In genomic region chr3:37660782-37661181, GRCh38 we compare ENCODE assay signal across 27 cellular contexts.
DNase-seq lines count a peak whose midpoint lies in the region; ATAC-seq, FAIRE-seq and TF ChIP-seq lines count a peak whose summit lies in the region.
"Had no signal": no experiment of that assay in that cellular context is flagged by ENCODE, and none has a peak within 500 bp of the region (broad histone marks: within the 10 kb centered on the region; RNA-seq: fewer than 3 reads in every experiment).

No MANE protein-coding gene starts in this region.

- H4K20me1 ChIP-seq in Loucy (ENCODE audit: insufficient read depth, low read length, poor library complexity, severe bottlenecking) (no peaks in the 10 kb centered on the region), K562 (replicated peaks; ENCODE audit: control insufficient read depth, insufficient read depth, low read length) (no peaks in the 10 kb centered on the region)

- intact Hi-C loops in K562 (cut with micrococcal nuclease), result no loop called here

- no peak overlapping the region for H3K27ac ChIP-seq in K562 (ENCODE audit: extremely low read depth, low read depth, low read length)
- H3K27ac ChIP-seq: coronary artery, lower lobe of right lung, pancreas, Peyer's patch, SJSA1 had no signal

- H3K9me3 ChIP-seq in Loucy (ENCODE audit: insufficient read depth, low read depth, low read length), result no peaks in the 10 kb centered on the region
- no peaks in the 10 kb centered on the region for H3K9me3 ChIP-seq in K562 (replicated peaks; ENCODE audit: control insufficient read depth, insufficient read depth, low read depth, low read length)
- H3K9me3 ChIP-seq: lower lobe of right lung, mucosa of descending colon, pancreas, Peyer's patch, SJSA1 had no signal

- H3K9me1 ChIP-seq in K562 (ENCODE audit: control insufficient read depth, insufficient read depth, low read length), result no peaks in the 10 kb centered on the region

- H2AFZ ChIP-seq in Loucy (ENCODE audit: low read length), result 0 out of 2 replicates have a peak overlapping the region, but pooled peaks have one; percentile 11
- H2AFZ ChIP-seq in K562 (ENCODE audit: low read depth, low read length), result no peak overlapping the region

- H3K9me2 ChIP-seq in Loucy (replicated peaks; ENCODE audit: low read depth, low read length), result no peaks in the 10 kb centered on the region

- H3K4me3 ChIP-seq in Loucy (ENCODE audit: low read length, poor library complexity, severe bottlenecking) (no peak overlapping the region), K562 (no peak overlapping the region)
- H3K4me3 ChIP-seq: coronary artery, lower lobe of right lung, mucosa of descending colon, pancreas, Peyer's patch, right atrium auricular region, SJSA1 had no signal

- peak; percentile 79 for ATAC-seq in K562
- ATAC-seq in HG03521 (IDR thresholded peaks at IDR 0.05; ENCODE audit: unreplicated experiment), result no peak
- ATAC-seq: activated T-cell treated with anti-CD3 and anti-CD28 coated beads, Interleukin-2, amount 50 U/mL, for 4 hours; effector memory CD8-positive, alpha-beta T cell; mucosa of descending colon; pancreas; stimulated activated naive CD8-positive, alpha-beta T cell treated with anti-CD3 and anti-CD28 coated beads, Interleukin-15, Interleukin-2, amounts not matched to agents 100 U/mL and 50 U/mL, for 24 hours had no signal

- H3K9ac ChIP-seq in Loucy (ENCODE audit: low read depth, low read length, poor library complexity, severe bottlenecking) (no peak overlapping the region), K562 (ENCODE audit: insufficient read depth in 1 of 2, low read depth in 2 of 2, low read length in 2 of 2) (no peak overlapping the region)

- no peak for TF ChIP-seq POLR2A in K562 (conservative IDR thresholded peaks at IDR 0.05)

- TF ChIP-seq CTCF in Loucy (conservative IDR thresholded peaks at IDR 0.05; ENCODE audit: low read length) (no peak), K562 (IDR thresholded peaks at IDR 0.05 in 2 of 3, conservative IDR thresholded peaks at IDR 0.05 in 1 of 3; ENCODE audit: insufficient read depth in 2 of 3, low read depth in 1 of 3, low read length in 3 of 3) (no peak)

- no peak for TF ChIP-seq EP300 in K562 (IDR thresholded peaks at IDR 0.05; ENCODE audit: low read length)

- H3K4me2 ChIP-seq in Loucy (ENCODE audit: low read depth, low read length, poor library complexity, severe bottlenecking), result no peak overlapping the region
- no peak overlapping the region for H3K4me2 ChIP-seq in K562 (ENCODE audit: insufficient read depth, low read length)

- H3K27me3 ChIP-seq in Loucy (ENCODE audit: insufficient read depth, low read length, poor library complexity, severe bottlenecking) (no peaks in the 10 kb centered on the region), K562 (ENCODE audit: control insufficient read depth in 2 of 2, insufficient read depth in 2 of 2, low read length in 2 of 2) (0 out of 5 replicates have a peak, but pooled peaks cover 2 to 6% of the 10 kb centered on the region in 2 experiments)
- H3K27me3 ChIP-seq: pancreas, Peyer's patch, right atrium auricular region, SJSA1 had no signal

- DNase-seq in HT1080 (ENCODE audit: low read depth) (peak; percentile 28), K562 (ENCODE audit: extremely low read depth in 1 of 4, low spot score in 3 of 4) (no peak), kidney tubule cell (ENCODE audit: low spot score) (peak; percentile 4), mucosa of gallbladder (ENCODE audit: low spot score) (no peak), C1 segment of cervical spinal cord (lab: John Stamatoyannopoulos, UW) (no peak)
- DNase-seq: activated CD4-positive, alpha-beta T cell treated with anti-CD3 and anti-CD28 coated beads for 4 hours; activated naive CD4-positive, alpha-beta T cell; activated T-cell treated with anti-CD3 and anti-CD28 coated beads, Interleukin-2, amount 50 U/mL, for 4 hours; amniotic stem cell; DMS 273 treated with DMSO at 0.1 percent for 48 hours; effector memory CD8-positive, alpha-beta T cell; kidney; lower lobe of right lung; mucosa of descending colon; NCI-H1436 treated with DMSO at 0.1 percent for 48 hours; NCI-H446 treated with DMSO at 0.1 percent for 48 hours; pancreas; Peyer's patch; stimulated activated CD4-positive, alpha-beta T cell treated with anti-CD3 and anti-CD28 coated beads, Interleukin-12 subunit alpha, Interleukin-12 subunit beta, amount 100 ng/mL, for 4 hours; stimulated activated naive CD8-positive, alpha-beta T cell treated with anti-CD3 and anti-CD28 coated beads, Interleukin-15, Interleukin-2, amounts not matched to agents 100 U/mL and 50 U/mL, for 24 hours had no signal

- H3F3A ChIP-seq in Loucy (ENCODE audit: low read depth), result no peaks in the 10 kb centered on the region

- CTCF ChIA-PET in K562 (lab: Yijun Ruan, JAX; ENCODE audit: low intra/inter-chr PET ratio), result no interaction called here

- H3K79me2 ChIP-seq in Loucy (ENCODE audit: insufficient read depth, low read length), result no peaks in the 10 kb centered on the region
- no peaks in the 10 kb centered on the region for H3K79me2 ChIP-seq in K562 (ENCODE audit: control insufficient read depth, insufficient read depth, low read length)

- H3K36me3 ChIP-seq in Loucy (ENCODE audit: insufficient read depth, low read length), result no peaks in the 10 kb centered on the region
- H3K36me3 ChIP-seq in K562 (ENCODE audit: control insufficient read depth, insufficient read depth, low read length), result no peaks in the 10 kb centered on the region
- H3K36me3 ChIP-seq: lower lobe of right lung, pancreas, Peyer's patch, right atrium auricular region, SJSA1 had no signal

- TF ChIP-seq RAD21 in K562 (CRISPR knock-in tag; conservative IDR thresholded peaks at IDR 0.05 in 1 of 2, IDR thresholded peaks at IDR 0.05 in 1 of 2), result no peak

- in situ Hi-C loops in K562 (cut with MboI), result no loop called here

- H3K4me1 ChIP-seq in Loucy (ENCODE audit: insufficient read depth, low read length, poor library complexity, severe bottlenecking) (peaks cover 3% of the 10 kb centered on the region), K562 (replicated peaks in 1 of 2; ENCODE audit: control insufficient read depth in 2 of 2, insufficient read depth in 2 of 2, low read length in 2 of 2) (no peaks in the 10 kb centered on the region)
- H3K4me1 ChIP-seq: pancreas, SJSA1 had no signal

- no TSS peak for BruUV-seq in K562 (replicated peaks; lab: Mats Ljungman, UMichigan)

- POLR2A ChIA-PET in K562 (lab: Yijun Ruan, JAX), result interaction anchor here (0.8 to 1.2 kb wide), 4 partner anchors 10 to 164 kb away, joined by 3 to 4 read pairs (median 3); no protein-coding TSS in a partner anchor

- FAIRE-seq in K562 (lab: Jason Lieb, UNC), result no peak
- FAIRE-seq: G401.6, GM18507, kidney, pancreas had no signal

TF ChIP-seq in K562, 482 proteins besides CTCF, POLR2A, EP300 and RAD21:
- TF ChIP-seq USF1 (CRISPR knock-in tag; IDR thresholded peaks at IDR 0.05) (peak; percentile 62), NFYB (IDR thresholded peaks at IDR 0.05; ENCODE audit: extremely low read depth, insufficient read length) (peak; percentile 87), CHCHD3 (CRISPR knock-in tag; IDR thresholded peaks at IDR 0.05) (no peak), USF2 (CRISPR knock-in tag; IDR thresholded peaks at IDR 0.05) (peak; percentile 81), MTF1 (CRISPR knock-in tag; IDR thresholded peaks at IDR 0.05; ENCODE audit: borderline replicate concordance) (no peak), RAD51 (IDR thresholded peaks at IDR 0.05; ENCODE audit: borderline replicate concordance, low read depth) (peak; percentile 73; the same call in 1 of the 2 replicates), ZNF740 (CRISPR knock-in tag; IDR thresholded peaks at IDR 0.05) (no peak), ZNF740 (tag; IDR thresholded peaks at IDR 0.05) (no peak), RBM25 (IDR thresholded peaks at IDR 0.05; ENCODE audit: low read depth, low read length, severe bottlenecking) (peak; percentile 53)

Comparison
In these comparisons a context has a peak if more than half of its experiments do, and no peak if none do; other contexts are left out.
1. DNase-seq: peak in HT1080 (single experiment) and kidney tubule cell (single experiment); none in K562 (0 of 4), mucosa of gallbladder (single experiment) and C1 segment of cervical spinal cord (0 of 14).